ENCODE assay signal across 31 cellular contexts in the genomic region with DNA sequence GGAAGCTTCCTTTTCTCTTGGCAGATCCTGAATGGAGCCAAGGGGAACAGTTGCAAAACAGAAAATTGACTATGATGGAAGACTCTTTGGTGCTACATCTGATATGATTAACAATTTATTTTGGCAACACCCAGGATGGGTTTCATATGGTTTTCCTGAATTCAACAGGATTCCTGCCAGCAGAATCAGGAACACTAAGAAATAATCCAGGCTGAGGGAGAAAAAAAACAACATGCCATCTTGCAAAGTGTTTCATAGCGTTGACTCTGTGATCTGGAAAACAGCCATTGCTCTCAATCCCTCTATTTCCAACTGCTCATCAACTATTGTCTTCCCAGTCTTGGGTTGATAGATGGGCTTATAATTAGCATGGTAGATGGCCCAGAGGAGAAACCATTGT.
"Had no signal": no experiment of that assay in that cellular context is flagged by ENCODE, and none has a peak within 500 bp of the region (broad histone marks: within the 10 kb centered on the region; RNA-seq: fewer than 3 reads in every experiment).

No MANE protein-coding gene starts in this region.

- H3K4me3 Mint-ChIP-seq: activated CD4-positive, alpha-beta T cell treated with anti-CD3 and anti-CD28 coated beads, Interleukin-2, amount 10 ng/mL, durations not matched to agents 7 days and 5 days; activated CD8-positive, alpha-beta T cell treated with anti-CD3 and anti-CD28 coated beads for 36 hours; activated naive CD4-positive, alpha-beta T cell treated with anti-CD3 and anti-CD28 coated beads for 36 hours; activated naive CD4-positive, alpha-beta T cell treated with anti-CD3 and anti-CD28 coated beads, Interleukin-2, amount 50 U/mL, for 24 hours; activated naive CD8-positive, alpha-beta T cell treated with anti-CD3 and anti-CD28 coated beads for 36 hours; activated naive CD8-positive, alpha-beta T cell treated with anti-CD3 and anti-CD28 coated beads, Interleukin-2, amount 50 U/mL, for 24 hours; activated T-cell treated with anti-CD3 and anti-CD28 coated beads, Interleukin-2, amount 50 U/mL, for 4 hours; activated T-helper 17 cell treated with anti-CD3 and anti-CD28 coated beads, Interleukin-2, amount 50 U/mL, for 72 hours; brain; central memory CD8-positive, alpha-beta T cell; dendritic cell treated with granulocyte-macrophage colony-stimulating factor and Interleukin-4, amounts not matched to agents 40 ng/mL and 50 ng/mL, for 4 days; effector memory CD8-positive, alpha-beta T cell had no signal

- H3K27me3 ChIP-seq: adrenal gland, breast epithelium, esophagus muscularis mucosa, gastroesophageal sphincter, heart right ventricle, hepatocyte had no signal

- H3K36me3 ChIP-seq: adrenal gland, breast epithelium, esophagus muscularis mucosa, gastroesophageal sphincter, heart right ventricle had no signal

- H3K4me3 ChIP-seq: adrenal gland, breast epithelium, coronary artery, esophagus muscularis mucosa, gastroesophageal sphincter, heart right ventricle, hepatocyte had no signal

- H3K27ac Mint-ChIP-seq: activated CD4-positive, alpha-beta T cell treated with anti-CD3 and anti-CD28 coated beads, Interleukin-2, amount 10 ng/mL, durations not matched to agents 7 days and 5 days; activated CD8-positive, alpha-beta T cell treated with anti-CD3 and anti-CD28 coated beads for 36 hours; activated naive CD4-positive, alpha-beta T cell treated with anti-CD3 and anti-CD28 coated beads for 36 hours; activated naive CD4-positive, alpha-beta T cell treated with anti-CD3 and anti-CD28 coated beads, Interleukin-2, amount 50 U/mL, for 24 hours; activated naive CD8-positive, alpha-beta T cell treated with anti-CD3 and anti-CD28 coated beads for 36 hours; activated naive CD8-positive, alpha-beta T cell treated with anti-CD3 and anti-CD28 coated beads, Interleukin-2, amount 50 U/mL, for 24 hours; activated T-helper 17 cell treated with anti-CD3 and anti-CD28 coated beads, Interleukin-2, amount 50 U/mL, for 72 hours; dendritic cell treated with granulocyte-macrophage colony-stimulating factor and Interleukin-4, amounts not matched to agents 40 ng/mL and 50 ng/mL, for 4 days; effector memory CD8-positive, alpha-beta T cell had no signal

- H3K27ac ChIP-seq: adrenal gland, breast epithelium, coronary artery, esophagus muscularis mucosa, gastroesophageal sphincter, heart right ventricle, hepatocyte had no signal

- H3K4me1 Mint-ChIP-seq: central memory CD8-positive, alpha-beta T cell had no signal

- H3K4me2 ChIP-seq: hepatocyte had no signal

- H2AFZ ChIP-seq: hepatocyte had no signal

- DNase-seq: activated CD4-positive, alpha-beta T cell treated with anti-CD3 and anti-CD28 coated beads for 1 hour; activated CD4-positive, alpha-beta T cell treated with anti-CD3 and anti-CD28 coated beads for 4 hours; activated CD4-positive, alpha-beta T cell treated with anti-CD3 and anti-CD28 coated beads, Interleukin-2, amount 10 ng/mL, durations not matched to agents 7 days and 5 days; activated CD4-positive, alpha-beta T cell treated with anti-CD3 and anti-CD28 coated beads, Interleukin-2, amount 50 U/mL, for 48 hours; activated CD4-positive, CD25-positive, alpha-beta regulatory T cell; activated CD8-positive, alpha-beta memory T cell treated with anti-CD3 and anti-CD28 coated beads for 24 hours; activated CD8-positive, alpha-beta T cell treated with anti-CD3 and anti-CD28 coated beads for 36 hours; activated effector memory CD4-positive, alpha-beta T cell treated with anti-CD3 and anti-CD28 coated beads, Interleukin-2, amount 50 U/mL, for 16 hours; activated naive CD4-positive, alpha-beta T cell treated with anti-CD3 and anti-CD28 coated beads for 36 hours; activated naive CD8-positive, alpha-beta T cell treated with anti-CD3 and anti-CD28 coated beads for 36 hours; activated naive CD8-positive, alpha-beta T cell treated with anti-CD3 and anti-CD28 coated beads, Interleukin-2, amount 50 U/mL, for 24 hours; activated T-cell treated with anti-CD3 and anti-CD28 coated beads, Interleukin-2, amount 50 U/mL, for 4 hours; adrenal gland; amygdala; aorta; effector CD4-positive, alpha-beta T cell; effector memory CD8-positive, alpha-beta T cell; erythroblast; foreskin melanocyte; heart right ventricle; T-helper 2 cell had no signal

- H3K36me3 Mint-ChIP-seq: activated naive CD4-positive, alpha-beta T cell treated with anti-CD3 and anti-CD28 coated beads, Interleukin-2, amount 50 U/mL, for 24 hours; activated naive CD8-positive, alpha-beta T cell treated with anti-CD3 and anti-CD28 coated beads for 36 hours; brain had no signal

- H3K9me3 ChIP-seq: adrenal gland, breast epithelium, esophagus muscularis mucosa, gastroesophageal sphincter had no signal

- H3K4me1 ChIP-seq: breast epithelium had no signal

- ATAC-seq: activated CD8-positive, alpha-beta T cell treated with anti-CD3 and anti-CD28 coated beads for 36 hours; activated naive CD8-positive, alpha-beta T cell treated with anti-CD3 and anti-CD28 coated beads, Interleukin-2, amount 50 U/mL, for 24 hours; activated T-cell treated with anti-CD3 and anti-CD28 coated beads, Interleukin-2, amount 50 U/mL, for 4 hours; activated T-helper 17 cell treated with anti-CD3 and anti-CD28 coated beads, Interleukin-2, amount 50 U/mL, for 72 hours; effector memory CD8-positive, alpha-beta T cell; gastroesophageal sphincter; heart right ventricle had no signal

- H3K9me3 Mint-ChIP-seq: activated CD8-positive, alpha-beta T cell treated with anti-CD3 and anti-CD28 coated beads for 36 hours; activated naive CD4-positive, alpha-beta T cell treated with anti-CD3 and anti-CD28 coated beads, Interleukin-2, amount 50 U/mL, for 24 hours; activated naive CD8-positive, alpha-beta T cell treated with anti-CD3 and anti-CD28 coated beads for 36 hours; activated naive CD8-positive, alpha-beta T cell treated with anti-CD3 and anti-CD28 coated beads, Interleukin-2, amount 50 U/mL, for 24 hours; activated T-cell treated with anti-CD3 and anti-CD28 coated beads, Interleukin-2, amount 50 U/mL, for 4 hours; activated T-helper 17 cell treated with anti-CD3 and anti-CD28 coated beads, Interleukin-2, amount 50 U/mL, for 72 hours; effector memory CD8-positive, alpha-beta T cell had no signal

- H3K79me2 ChIP-seq: hepatocyte had no signal

- H3K27me3 Mint-ChIP-seq: activated CD4-positive, alpha-beta T cell treated with anti-CD3 and anti-CD28 coated beads, Interleukin-2, amount 10 ng/mL, durations not matched to agents 7 days and 5 days; activated CD8-positive, alpha-beta T cell treated with anti-CD3 and anti-CD28 coated beads for 36 hours; activated naive CD4-positive, alpha-beta T cell treated with anti-CD3 and anti-CD28 coated beads, Interleukin-2, amount 50 U/mL, for 24 hours; activated naive CD8-positive, alpha-beta T cell treated with anti-CD3 and anti-CD28 coated beads for 36 hours; activated naive CD8-positive, alpha-beta T cell treated with anti-CD3 and anti-CD28 coated beads, Interleukin-2, amount 50 U/mL, for 24 hours; activated T-helper 17 cell treated with anti-CD3 and anti-CD28 coated beads, Interleukin-2, amount 50 U/mL, for 72 hours; central memory CD8-positive, alpha-beta T cell; effector memory CD8-positive, alpha-beta T cell had no signal
